ENCODE assay signal across 26 cellular contexts in genomic region chr3:127412578-127413317, GRCh38.
A peak's percentile ranks its signal among the peaks of the same experiment; 100 is the strongest.
DNase-seq lines count a peak whose midpoint lies in the region; ATAC-seq, FAIRE-seq and TF ChIP-seq lines count a peak whose summit lies in the region.
"Had no signal": no experiment of that assay in that cellular context is flagged by ENCODE, and none has a peak within 500 bp of the region (broad histone marks: within the 10 kb centered on the region; RNA-seq: fewer than 3 reads in every experiment).

No MANE protein-coding gene starts in this region.

- FAIRE-seq in frontal cortex (lab: Jason Lieb, UNC): no peak

- H3K4me1 ChIP-seq in endodermal cell (ENCODE audit: control insufficient read depth, insufficient read depth, low read length): peaks cover 6% of the 10 kb centered on the region
- peaks cover 55% of the 10 kb centered on the region for H3K4me1 ChIP-seq in neural progenitor cell
- H3K4me1 ChIP-seq: thyroid gland had no signal

- no peaks in the 10 kb centered on the region for H3K36me3 Mint-ChIP-seq in activated CD8-positive, alpha-beta memory T cell treated with anti-CD3 and anti-CD28 coated beads, Interleukin-2, amount 10 ng/mL, durations not matched to agents 7 days and 5 days
- H3K36me3 Mint-ChIP-seq in endodermal cell (ENCODE audit: low read depth) (no peaks in the 10 kb centered on the region), neural progenitor cell (no peaks in the 10 kb centered on the region)
- H3K36me3 Mint-ChIP-seq: activated naive CD4-positive, alpha-beta T cell treated with anti-CD3 and anti-CD28 coated beads, Interleukin-2, amount 50 U/mL, for 24 hours; CD8-positive, alpha-beta T cell had no signal

- no peaks in the 10 kb centered on the region for H3K36me3 ChIP-seq in endodermal cell (ENCODE audit: control insufficient read depth, insufficient read depth, low read length)
- H3K36me3 ChIP-seq in neural progenitor cell: no peaks in the 10 kb centered on the region
- H3K36me3 ChIP-seq: thyroid gland had no signal

- peak; percentile 18 for DNase-seq in activated CD8-positive, alpha-beta memory T cell treated with anti-CD3 and anti-CD28 coated beads, Interleukin-2, amount 10 ng/mL, durations not matched to agents 7 days and 5 days
- DNase-seq in activated CD8-positive, alpha-beta memory T cell treated with anti-CD3 and anti-CD28 coated beads, Interleukin-2, amount 50 U/mL, for 4 hours: no peak
- peak; percentile 29 for DNase-seq in endodermal cell
- no peak for DNase-seq in neural progenitor cell (ENCODE audit: low spot score)
- DNase-seq in frontal cortex (ENCODE audit: low spot score in 2 of 2): no peak
- no peak for DNase-seq in NOMO-1 treated with dmso at 0.1 percent for 144 hours (lab: John Stamatoyannopoulos, UW; ENCODE audit: unreplicated experiment)
- DNase-seq: activated CD4-positive, alpha-beta T cell treated with anti-CD3 and anti-CD28 coated beads, Interleukin-2, amount 10 ng/mL, durations not matched to agents 7 days and 5 days; AML-193; central memory CD4-positive, alpha-beta T cell; foreskin fibroblast; GOT3; Karpas-422; midbrain; NCI-H187 treated with DMSO at 0.1 percent for 48 hours; NCI-H2227 treated with DMSO at 0.1 percent for 48 hours; thyroid gland had no signal

- no peaks in the 10 kb centered on the region for H3K9me3 Mint-ChIP-seq in activated CD8-positive, alpha-beta memory T cell treated with anti-CD3 and anti-CD28 coated beads, Interleukin-2, amount 10 ng/mL, durations not matched to agents 7 days and 5 days (ENCODE audit: low read depth)
- H3K9me3 Mint-ChIP-seq in endodermal cell (no peaks in the 10 kb centered on the region), neural progenitor cell (no peaks in the 10 kb centered on the region)
- H3K9me3 Mint-ChIP-seq: activated CD4-positive, alpha-beta T cell treated with anti-CD3 and anti-CD28 coated beads, Interleukin-2, amount 10 ng/mL, durations not matched to agents 7 days and 5 days; activated naive CD4-positive, alpha-beta T cell treated with anti-CD3 and anti-CD28 coated beads, Interleukin-2, amount 50 U/mL, for 24 hours; CD8-positive, alpha-beta T cell; nephron; stimulated activated naive CD8-positive, alpha-beta T cell treated with anti-CD3 and anti-CD28 coated beads, Interleukin-15, Interleukin-2, amounts not matched to agents 100 ng/mL and 50 ng/mL, for 24 hours; T-helper 2 cell treated with Interferon-gamma antibody and Interleukin-4, amounts not matched to agents 5 μg/mL and 100 μg/mL, for 36 hours had no signal

- H3K9me3 ChIP-seq in endodermal cell (ENCODE audit: control insufficient read depth, low read length): no peaks in the 10 kb centered on the region
- H3K9me3 ChIP-seq in neural progenitor cell (ENCODE audit: low read depth): no peaks in the 10 kb centered on the region
- H3K9me3 ChIP-seq: thyroid gland had no signal

- no peaks in the 10 kb centered on the region for H4K20me1 ChIP-seq in neural progenitor cell (ENCODE audit: low read depth)

- no peaks in the 10 kb centered on the region for H3K4me1 Mint-ChIP-seq in activated CD8-positive, alpha-beta memory T cell treated with anti-CD3 and anti-CD28 coated beads, Interleukin-2, amount 10 ng/mL, durations not matched to agents 7 days and 5 days
- H3K4me1 Mint-ChIP-seq in endodermal cell (peaks cover 26% of the 10 kb centered on the region), neural progenitor cell (peaks cover 75% of the 10 kb centered on the region)
- H3K4me1 Mint-ChIP-seq: activated CD4-positive, alpha-beta T cell treated with anti-CD3 and anti-CD28 coated beads, Interleukin-2, amount 10 ng/mL, durations not matched to agents 7 days and 5 days; activated naive CD4-positive, alpha-beta T cell treated with anti-CD3 and anti-CD28 coated beads, Interleukin-2, amount 50 U/mL, for 24 hours had no signal

- H2AFZ ChIP-seq in neural progenitor cell (replicated peaks): no peak overlapping the region

- ATAC-seq in activated CD8-positive, alpha-beta memory T cell treated with anti-CD3 and anti-CD28 coated beads, Interleukin-2, amount 10 ng/mL, durations not matched to agents 7 days and 5 days: no peak
- ATAC-seq in GM19397 (IDR thresholded peaks at IDR 0.05; ENCODE audit: unreplicated experiment) (no peak), GM19452 (IDR thresholded peaks at IDR 0.05; ENCODE audit: unreplicated experiment) (no peak)
- ATAC-seq: CD8-positive, alpha-beta T cell; left lobe of liver had no signal

- peaks cover 37% of the 10 kb centered on the region for H3K27me3 Mint-ChIP-seq in activated CD8-positive, alpha-beta memory T cell treated with anti-CD3 and anti-CD28 coated beads, Interleukin-2, amount 10 ng/mL, durations not matched to agents 7 days and 5 days
- H3K27me3 Mint-ChIP-seq in endodermal cell (ENCODE audit: insufficient read depth) (peaks cover 5% of the 10 kb centered on the region), neural progenitor cell (ENCODE audit: insufficient read depth, low read depth) (peaks cover 4% of the 10 kb centered on the region)

- TF ChIP-seq CTCF in endodermal cell (conservative IDR thresholded peaks at IDR 0.05): no peak
- no peak for TF ChIP-seq CTCF in neural progenitor cell (IDR thresholded peaks at IDR 0.05)

- H3K27me3 ChIP-seq in endodermal cell (ENCODE audit: control insufficient read depth, insufficient read depth, low read length, poor library complexity, severe bottlenecking) (no peaks in the 10 kb centered on the region), neural progenitor cell (no peaks in the 10 kb centered on the region)
- H3K27me3 ChIP-seq: thyroid gland had no signal

- H3K4me3 Mint-ChIP-seq in activated CD8-positive, alpha-beta memory T cell treated with anti-CD3 and anti-CD28 coated beads, Interleukin-2, amount 10 ng/mL, durations not matched to agents 7 days and 5 days: no peak overlapping the region
- H3K4me3 Mint-ChIP-seq in endodermal cell (no peak overlapping the region), neural progenitor cell (no peak overlapping the region)
- H3K4me3 Mint-ChIP-seq: activated CD4-positive, alpha-beta T cell treated with anti-CD3 and anti-CD28 coated beads, Interleukin-2, amount 10 ng/mL, durations not matched to agents 7 days and 5 days; activated naive CD4-positive, alpha-beta T cell treated with anti-CD3 and anti-CD28 coated beads, Interleukin-2, amount 50 U/mL, for 24 hours; CD8-positive, alpha-beta T cell; nephron; stimulated activated naive CD8-positive, alpha-beta T cell treated with anti-CD3 and anti-CD28 coated beads, Interleukin-15, Interleukin-2, amounts not matched to agents 100 ng/mL and 50 ng/mL, for 24 hours; T-helper 2 cell treated with Interferon-gamma antibody and Interleukin-4, amounts not matched to agents 5 μg/mL and 100 μg/mL, for 36 hours had no signal

- no peaks in the 10 kb centered on the region for H3K79me2 ChIP-seq in neural progenitor cell (ENCODE audit: low read depth)

- no peak overlapping the region for H3K27ac Mint-ChIP-seq in activated CD8-positive, alpha-beta memory T cell treated with anti-CD3 and anti-CD28 coated beads, Interleukin-2, amount 10 ng/mL, durations not matched to agents 7 days and 5 days
- H3K27ac Mint-ChIP-seq in endodermal cell (no peak overlapping the region), neural progenitor cell (peak overlapping the region; percentile 53)
- H3K27ac Mint-ChIP-seq: activated CD4-positive, alpha-beta T cell treated with anti-CD3 and anti-CD28 coated beads, Interleukin-2, amount 10 ng/mL, durations not matched to agents 7 days and 5 days; activated naive CD4-positive, alpha-beta T cell treated with anti-CD3 and anti-CD28 coated beads, Interleukin-2, amount 50 U/mL, for 24 hours; CD8-positive, alpha-beta T cell; nephron; stimulated activated naive CD8-positive, alpha-beta T cell treated with anti-CD3 and anti-CD28 coated beads, Interleukin-15, Interleukin-2, amounts not matched to agents 100 ng/mL and 50 ng/mL, for 24 hours; T-helper 2 cell treated with Interferon-gamma antibody and Interleukin-4, amounts not matched to agents 5 μg/mL and 100 μg/mL, for 36 hours had no signal

- H3K9ac ChIP-seq in endodermal cell (ENCODE audit: extremely low read depth, low read length, poor library complexity, severe bottlenecking) (no peak overlapping the region), neural progenitor cell (no peak overlapping the region)

- no peak overlapping the region for H3K4me2 ChIP-seq in neural progenitor cell

- H3K4me3 ChIP-seq in endodermal cell (ENCODE audit: low read length): no peak overlapping the region
- no peak overlapping the region for H3K4me3 ChIP-seq in neural progenitor cell
- H3K4me3 ChIP-seq: thyroid gland had no signal

- H3F3A ChIP-seq in neural progenitor cell (ENCODE audit: low read depth): peaks cover 12% of the 10 kb centered on the region

- no peak overlapping the region for H3K27ac ChIP-seq in endodermal cell (ENCODE audit: low read depth, low read length)
- no peak overlapping the region for H3K27ac ChIP-seq in neural progenitor cell
- H3K27ac ChIP-seq: epithelial cell of prostate, thyroid gland, VCaP had no signal

- CTCF ChIA-PET in activated CD8-positive, alpha-beta memory T cell treated with anti-CD3 and anti-CD28 coated beads, Interleukin-2, amount 10 ng/mL, durations not matched to agents 7 days and 5 days (lab: Charles Lee): no interaction called here

- WGBS in endodermal cell (ENCODE audit: insufficient coverage in 1 of 2, insufficient read length in 1 of 2), 2 experiments: 93 to 94% methylated on average over 7 to 10 of the region's 10 CpGs

Comparison
In these comparisons a context has a peak if more than half of its experiments do, and no peak if none do; other contexts are left out.
1. DNase-seq: peak in activated CD8-positive, alpha-beta memory T cell treated with anti-CD3 and anti-CD28 coated beads, Interleukin-2, amount 10 ng/mL, durations not matched to agents 7 days and 5 days (single experiment) and endodermal cell (single experiment); none in activated CD8-positive, alpha-beta memory T cell treated with anti-CD3 and anti-CD28 coated beads, Interleukin-2, amount 50 U/mL, for 4 hours (single experiment), neural progenitor cell (single experiment), frontal cortex (0 of 2) and NOMO-1 treated with dmso at 0.1 percent for 144 hours (single experiment).